32 cellular contexts compared by ENCODE assay signal in the genomic region with DNA sequence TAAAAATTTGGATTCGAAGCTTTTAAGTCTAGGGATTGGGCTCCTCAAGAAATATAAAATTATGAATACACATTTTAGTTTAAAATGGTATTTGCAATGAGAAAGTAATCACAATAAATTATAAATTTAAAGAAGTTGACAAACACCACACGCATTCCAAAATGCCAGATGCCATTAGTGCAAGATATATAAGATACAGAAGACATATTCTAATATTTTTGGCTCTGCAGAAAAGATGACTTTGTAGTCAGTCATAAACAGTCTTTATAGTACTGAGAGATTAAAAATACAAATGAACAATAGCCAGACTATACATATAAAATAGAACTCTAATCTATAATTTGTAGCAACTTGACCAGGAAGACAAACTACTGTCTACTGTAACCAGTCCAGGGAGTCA.
DNase-seq lines count a peak whose midpoint lies in the region; ATAC-seq, FAIRE-seq and TF ChIP-seq lines count a peak whose summit lies in the region.
"Had no signal": no experiment of that assay in that cellular context is flagged by ENCODE, and none has a peak within 500 bp of the region (broad histone marks: within the 10 kb centered on the region; RNA-seq: fewer than 3 reads in every experiment).

No MANE protein-coding gene starts in this region.

- H3K23me2 ChIP-seq in H1 (ENCODE audit: low read depth, low read length), result no peaks in the 10 kb centered on the region

- H3K27me3 ChIP-seq in SK-N-SH (ENCODE audit: insufficient read depth) (no peaks in the 10 kb centered on the region), H1 (replicated peaks in 1 of 4; ENCODE audit: control insufficient read depth in 3 of 4, extremely low read depth in 1 of 4, insufficient read depth in 3 of 4, low read length in 3 of 4) (no peaks in the 10 kb centered on the region)
- H3K27me3 ChIP-seq: BE2C; BLaER1; BLaER1 treated with 17β-estradiol and CSF1 and Interleukin-3, amounts not matched to agents 10 nM and 100 nM had no signal

- H3K36me3 ChIP-seq in SK-N-SH (replicated peaks in 1 of 2; ENCODE audit: control insufficient read depth in 1 of 2, insufficient read depth in 2 of 2, low read length in 1 of 2) (no peaks in the 10 kb centered on the region), H1 (ENCODE audit: control insufficient read depth in 2 of 4, insufficient read depth in 4 of 4, low read length in 3 of 4) (no peaks in the 10 kb centered on the region)
- H3K36me3 ChIP-seq: BE2C; BLaER1; BLaER1 treated with 17β-estradiol and CSF1 and Interleukin-3, amounts not matched to agents 10 nM and 100 nM had no signal

- H2AK5ac ChIP-seq in H1 (ENCODE audit: low read depth, low read length), result no peak overlapping the region

- no peak overlapping the region for H2BK5ac ChIP-seq in H1 (ENCODE audit: low read depth, low read length)

- CTCF ChIA-PET in SK-N-SH (lab: Yijun Ruan, JAX) (interaction anchor here (1.5 kb wide), 1 partner anchor 8 kb away, joined by 3 read pairs; no protein-coding TSS in a partner anchor), H1 (lab: Charles Lee; ENCODE audit: partially characterized antibody) (no interaction called here)

- H3F3A ChIP-seq in SK-N-SH (replicated peaks; ENCODE audit: insufficient read depth), result no peaks in the 10 kb centered on the region

- H3K4me1 ChIP-seq in SK-N-SH (ENCODE audit: control insufficient read depth in 1 of 2, insufficient read depth in 2 of 2, low read depth in 1 of 2, low read length in 1 of 2) (no peaks in the 10 kb centered on the region), H1 (replicated peaks in 1 of 4; ENCODE audit: control insufficient read depth in 3 of 4, insufficient read depth in 4 of 4, low read length in 3 of 4) (no peaks in the 10 kb centered on the region)
- H3K4me1 ChIP-seq: A549; BE2C; BLaER1; BLaER1 treated with 17β-estradiol and CSF1 and Interleukin-3, amounts not matched to agents 10 nM and 100 nM; Caco-2 had no signal

- H2BK12ac ChIP-seq in H1 (ENCODE audit: low read depth, low read length), result no peak overlapping the region

- H2AFZ ChIP-seq in SK-N-SH (ENCODE audit: low read depth) (no peak overlapping the region), H1 (ENCODE audit: low read length) (0 out of 2 replicates have a peak overlapping the region, but pooled peaks have one; percentile 4)

- H3K4me3 ChIP-seq in SK-N-SH (ENCODE audit: low read depth in 2 of 2, low read length in 1 of 2) (no peak overlapping the region), H1 (ENCODE audit: extremely low read depth in 1 of 4, insufficient read depth in 2 of 4, low read depth in 3 of 4, low read length in 4 of 4) (no peak overlapping the region)
- H3K4me3 ChIP-seq: A549; BLaER1; BLaER1 treated with 17β-estradiol and CSF1 and Interleukin-3, amounts not matched to agents 10 nM and 100 nM had no signal

- H4K8ac ChIP-seq in H1 (ENCODE audit: extremely low read depth, insufficient read depth, low read length), result no peak overlapping the region

- no peak for TF ChIP-seq POLR2A in H1 (IDR thresholded peaks at IDR 0.05; ENCODE audit: control extremely low read depth in 1 of 2, low read depth in 2 of 2, low read length in 2 of 2)

- TF ChIP-seq EP300 in SK-N-SH (IDR thresholded peaks at IDR 0.05; ENCODE audit: borderline replicate concordance in 1 of 2, low read depth in 1 of 2, low read length in 1 of 2) (no peak), H1 (IDR thresholded peaks at IDR 0.05; ENCODE audit: borderline replicate concordance in 1 of 2, low read depth in 2 of 2, low read length in 2 of 2) (no peak)

- H2BK15ac ChIP-seq in H1 (ENCODE audit: low read length), result no peak overlapping the region

- no peak overlapping the region for H4K5ac ChIP-seq in H1 (ENCODE audit: insufficient read length, low read depth, low read length)

- no peak for FAIRE-seq in H1 (lab: Jason Lieb, UNC)
- FAIRE-seq: A204.1, A549 had no signal

- POLR2A ChIA-PET in SK-N-SH (lab: Yijun Ruan, JAX), result no interaction called here
- POLR2A ChIA-PET in H1 (lab: Charles Lee; ENCODE audit: partially characterized antibody), result no interaction called here

- no peak for DNase-seq in SK-N-SH
- DNase-seq in H1 (ENCODE audit: low read depth in 1 of 2, low spot score in 2 of 2), result no peak
- DNase-seq in ecto neural progenitor cell (ENCODE audit: low spot score), result no peak
- no peak for DNase-seq in NCI-H69 (lab: John Stamatoyannopoulos, UW)
- DNase-seq: 8988T; ACHN; AML-193; BE2C; C1 segment of cervical spinal cord; Caco-2; Calu3; CD4-positive, alpha-beta memory T cell; CD4-positive, alpha-beta T cell; CD4-positive, CD25-positive, alpha-beta regulatory T cell; CD8-positive, alpha-beta memory T cell; CD8-positive, alpha-beta T cell; COR-L47; DMS 273 treated with DMSO at 0.1 percent for 48 hours; DMS153; DMS53; DMS79; DMS79 treated with DMSO at 0.1 percent for 48 hours; DND-41; EL had no signal

- no peak overlapping the region for H3K4ac ChIP-seq in H1 (replicated peaks; ENCODE audit: insufficient read length, low read depth, low read length)

- no peak overlapping the region for H3K14ac ChIP-seq in H1 (ENCODE audit: insufficient read length)

- H3K79me2 ChIP-seq in SK-N-SH (ENCODE audit: insufficient read depth), result no peaks in the 10 kb centered on the region
- no peaks in the 10 kb centered on the region for H3K79me2 ChIP-seq in H1 (ENCODE audit: control insufficient read depth in 1 of 2, insufficient read depth in 2 of 2, low read length in 2 of 2)

- no peaks in the 10 kb centered on the region for H3K79me1 ChIP-seq in H1 (ENCODE audit: low read depth, low read length)

- 7% methylated on average over 2 of the region's 2 CpGs for WGBS in SK-N-SH (ENCODE audit: low lambda C conversion rate)
- WGBS in H1 (ENCODE audit: extremely low coverage in 1 of 2, insufficient coverage in 1 of 2, insufficient read length in 1 of 2, insufficient replicate concordance in 2 of 2, low coverage in 1 of 2, low lambda C conversion rate in 2 of 2, missing lambda C conversion rate in 1 of 2), 2 experiments, result 69% methylated on average over 2 of the region's 2 CpGs; no CpG with 5 or more reads in 1 of the 2 experiments

- H2BK20ac ChIP-seq in H1 (ENCODE audit: low read length), result no peak overlapping the region

- H3K9me3 ChIP-seq in SK-N-SH (no peaks in the 10 kb centered on the region), H1 (ENCODE audit: insufficient read depth in 2 of 2, low read depth in 1 of 2, low read length in 1 of 2) (no peaks in the 10 kb centered on the region)
- H3K9me3 ChIP-seq: A549; BE2C; BLaER1; BLaER1 treated with 17β-estradiol and CSF1 and Interleukin-3, amounts not matched to agents 10 nM and 100 nM; Caco-2 had no signal

- H3K9me2 ChIP-seq in SK-N-SH, result no peaks in the 10 kb centered on the region

- TF ChIP-seq CTCF in SK-N-SH (IDR thresholded peaks at IDR 0.05), result no peak
- no peak for TF ChIP-seq CTCF in H1 (IDR thresholded peaks at IDR 0.05; ENCODE audit: control extremely low read depth in 1 of 3, insufficient read depth in 1 of 3, low read depth in 1 of 3, low read length in 3 of 3)

- H2BK120ac ChIP-seq in H1 (replicated peaks; ENCODE audit: low read depth, low read length), result no peak overlapping the region

- ATAC-seq in SK-N-SH treated with all-trans-retinoic acid at 6 μM for 48 hours (peak; percentile 71), HG02763 (IDR thresholded peaks at IDR 0.05; ENCODE audit: unreplicated experiment) (no peak)
- ATAC-seq: A549; CD8-positive, alpha-beta T cell had no signal

- no peak overlapping the region for H3K4me2 ChIP-seq in SK-N-SH
- H3K4me2 ChIP-seq in H1 (ENCODE audit: insufficient read depth in 1 of 2, low read depth in 2 of 2, low read length in 2 of 2), result no peak overlapping the region
- H3K4me2 ChIP-seq: A549; BLaER1; BLaER1 treated with 17β-estradiol and CSF1 and Interleukin-3, amounts not matched to agents 10 nM and 100 nM had no signal

- no peak overlapping the region for H4K91ac ChIP-seq in H1 (replicated peaks; ENCODE audit: insufficient read length, low read length)

- TF ChIP-seq RAD21 in SK-N-SH (IDR thresholded peaks at IDR 0.05; ENCODE audit: low read length), result no peak
- TF ChIP-seq RAD21 in H1 (IDR thresholded peaks at IDR 0.05 in 1 of 2, conservative IDR thresholded peaks at IDR 0.05 in 1 of 2; ENCODE audit: low read depth in 2 of 2, low read length in 2 of 2), result no peak

- H3K9ac ChIP-seq in SK-N-SH (no peak overlapping the region), H1 (replicated peaks in 1 of 4; ENCODE audit: extremely low read depth in 1 of 4, low read depth in 3 of 4, low read length in 3 of 4) (no peak overlapping the region)
- H3K9ac ChIP-seq: BLaER1; BLaER1 treated with 17β-estradiol and CSF1 and Interleukin-3, amounts not matched to agents 10 nM and 100 nM had no signal

- no peak overlapping the region for H3K18ac ChIP-seq in H1 (ENCODE audit: extremely low read depth, low read length)

- H3K23ac ChIP-seq in H1 (ENCODE audit: insufficient read length), result no peak overlapping the region

- no peak overlapping the region for H3K56ac ChIP-seq in H1 (replicated peaks; ENCODE audit: insufficient read length, low read depth, low read length)

- H3K27ac ChIP-seq in SK-N-SH (ENCODE audit: low read depth in 2 of 2, low read length in 1 of 2) (peak overlapping the region in 1 of 2 experiments; percentile 53; a peak in 1 of 4 replicates), H1 (ENCODE audit: low read depth, low read length) (no peak overlapping the region)
- H3K27ac ChIP-seq: 22Rv1; A549; BLaER1; BLaER1 treated with 17β-estradiol and CSF1 and Interleukin-3, amounts not matched to agents 10 nM and 100 nM; C4-2B had no signal

- H4K20me1 ChIP-seq in SK-N-SH (ENCODE audit: insufficient read depth) (no peaks in the 10 kb centered on the region), H1 (replicated peaks in 1 of 2; ENCODE audit: control insufficient read depth in 1 of 2, insufficient read depth in 2 of 2, low read length in 2 of 2) (no peaks in the 10 kb centered on the region)
- H4K20me1 ChIP-seq: BLaER1; BLaER1 treated with 17β-estradiol and CSF1 and Interleukin-3, amounts not matched to agents 10 nM and 100 nM had no signal

TF ChIP-seq in SK-N-SH, 30 proteins besides CTCF, POLR2A, EP300 and RAD21 (continues in another document):
- TF ChIP-seq RCOR1 (IDR thresholded peaks at IDR 0.05; ENCODE audit: low read length), result no peak
- TF ChIP-seq ELF1 (IDR thresholded peaks at IDR 0.05), result no peak
- no peak for TF ChIP-seq FOXM1 (IDR thresholded peaks at IDR 0.05; ENCODE audit: low read depth)

TF ChIP-seq in SK-N-SH treated with all-trans-retinoic acid at 6 μM for 48 hours, 23 proteins besides CTCF, POLR2A, EP300 and RAD21 (continues in another document):
- TF ChIP-seq ZFP3 (CRISPR knock-in tag; IDR thresholded peaks at IDR 0.05), result no peak
- TF ChIP-seq PPARA (CRISPR knock-in tag; IDR thresholded peaks at IDR 0.05; ENCODE audit: borderline replicate concordance), result no peak
- no peak for TF ChIP-seq ZNF565 (CRISPR knock-in tag; conservative IDR thresholded peaks at IDR 0.05; ENCODE audit: low read depth)
- no peak for TF ChIP-seq ZC3H10 (CRISPR knock-in tag; IDR thresholded peaks at IDR 0.05)
- TF ChIP-seq BACH2 (CRISPR knock-in tag; IDR thresholded peaks at IDR 0.05; ENCODE audit: borderline replicate concordance), result no peak

TF ChIP-seq in H1, 55 proteins besides CTCF, POLR2A, EP300 and RAD21 (continues in another document):
- TF ChIP-seq SAP30 (IDR thresholded peaks at IDR 0.05; ENCODE audit: insufficient read depth, insufficient replicate concordance, low read length) (no peak), MAX (IDR thresholded peaks at IDR 0.05) (no peak)

Comparison
In these comparisons a context has a peak if more than half of its experiments do, and no peak if none do; other contexts are left out.
1. Of the 17 proteins assayed by ChIP-seq in both H1 and SK-N-SH: peak only in H1: none; only in SK-N-SH: JUND and TCF12; in both: none; in neither: 15.